11 cellular contexts compared by ENCODE assay signal in the genomic region with DNA sequence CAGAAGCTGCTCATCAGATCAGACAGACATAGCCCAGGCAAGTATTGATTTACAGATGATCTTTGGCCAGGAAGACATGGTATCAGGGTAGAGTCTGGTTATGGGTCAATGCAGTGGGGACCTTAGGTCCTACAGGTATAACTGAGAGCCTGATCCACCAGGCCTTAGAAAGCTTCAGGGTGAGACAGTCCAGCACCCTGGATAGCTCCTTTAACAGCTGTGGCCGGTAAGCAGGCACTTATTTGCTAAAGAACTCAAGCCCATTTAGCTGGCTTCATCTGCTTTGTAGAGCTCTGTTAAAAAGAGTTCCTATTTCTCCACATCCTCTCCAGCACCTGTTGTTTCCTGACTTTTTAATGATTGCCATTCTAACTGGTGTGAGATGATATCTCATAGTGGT. TPM values are rescaled to one million over a fixed set of nuclear protein-coding genes. Genes with fewer than 3 reads are reported as not detected.
A peak's percentile ranks its signal among the peaks of the same experiment; 100 is the strongest.
DNase-seq lines count a peak whose midpoint lies in the region; ATAC-seq and TF ChIP-seq lines count a peak whose summit lies in the region.
"Had no signal": no experiment of that assay in that cellular context is flagged by ENCODE, and none has a peak within 500 bp of the region (broad histone marks: within the 10 kb centered on the region; RNA-seq: fewer than 3 reads in every experiment).

No MANE protein-coding gene starts in this region.

- TF ChIP-seq POLR2A in Peyer's patch (IDR thresholded peaks at IDR 0.05) = no peak

- TF ChIP-seq CTCF in fibroblast of the aortic adventitia (IDR thresholded peaks at IDR 0.05; ENCODE audit: insufficient read depth, low read length) (no peak), upper lobe of right lung (IDR thresholded peaks at IDR 0.05) (no peak), Peyer's patch (IDR thresholded peaks at IDR 0.05) (no peak)

- DNase-seq in stimulated activated CD4-positive, alpha-beta T cell treated with anti-CD3 and anti-CD28 coated beads, Interleukin-15, amount 100 ng/mL, for 24 hours = peak; percentile 6
- no peak for DNase-seq in stimulated activated CD4-positive, alpha-beta T cell treated with anti-CD3 and anti-CD28 coated beads, Interleukin-4, amount 100 ng/mL, for 4 hours
- DNase-seq in SK-N-MC (ENCODE audit: low read depth, low spot score) (peak; percentile 32), fibroblast of the aortic adventitia (ENCODE audit: low read depth) (peak; percentile 70), upper lobe of right lung (no peak), COLO829 (ENCODE audit: low spot score) (no peak), Peyer's patch (no peak)
- DNase-seq: activated CD4-positive, alpha-beta T cell treated with anti-CD3 and anti-CD28 coated beads for 4 hours; cortex of kidney; NCI-H2227 treated with DMSO at 0.1 percent for 48 hours had no signal

- no peak overlapping the region for H3K9ac ChIP-seq in SK-N-MC (ENCODE audit: insufficient read length)

- H3K4me3 ChIP-seq in SK-N-MC = no peak overlapping the region
- no peak overlapping the region for H3K4me3 ChIP-seq in fibroblast of the aortic adventitia (ENCODE audit: low read depth, low read length)
- no peak overlapping the region for H3K4me3 ChIP-seq in upper lobe of right lung
- no peak overlapping the region for H3K4me3 ChIP-seq in Peyer's patch

- peak; percentile 58 for ATAC-seq in upper lobe of right lung
- no peak for ATAC-seq in GM21529 (IDR thresholded peaks at IDR 0.05; ENCODE audit: unreplicated experiment)

- no peaks in the 10 kb centered on the region for H3K4me1 ChIP-seq in upper lobe of right lung
- H3K4me1 ChIP-seq in Peyer's patch = no peaks in the 10 kb centered on the region

- no peaks in the 10 kb centered on the region for H3K9me3 ChIP-seq in SK-N-MC (ENCODE audit: low read depth, low read length)
- H3K9me3 ChIP-seq in upper lobe of right lung = no peaks in the 10 kb centered on the region
- no peaks in the 10 kb centered on the region for H3K9me3 ChIP-seq in Peyer's patch

- H3K27me3 ChIP-seq in upper lobe of right lung (no peaks in the 10 kb centered on the region), Peyer's patch (no peaks in the 10 kb centered on the region)

- intact Hi-C loops in upper lobe of right lung (cut with DNase I) = no loop called here

- H3K27ac ChIP-seq in SK-N-MC (no peak overlapping the region), upper lobe of right lung (no peak overlapping the region), Peyer's patch (no peak overlapping the region)

- H3K36me3 ChIP-seq in SK-N-MC (ENCODE audit: insufficient read depth, low read length) = no peaks in the 10 kb centered on the region
- no peaks in the 10 kb centered on the region for H3K36me3 ChIP-seq in upper lobe of right lung
- H3K36me3 ChIP-seq in Peyer's patch = no peaks in the 10 kb centered on the region

RNA-seq across cellular contexts. Expression of gene ESR1, which starts 39.6 kb away (rescaled TPM):
- total RNA-seq in fibroblast of the aortic adventitia (ENCODE audit: low replicate concordance) (2.7 and 3.4 TPM in 2 replicates), upper lobe of right lung (5.7 TPM), Peyer's patch (1 to 10 TPM in 1 of 4 donors, under 1 TPM in 1, not detected in 2; 0.13 to 7.4 TPM)

Comparison
In these comparisons a context has a peak if more than half of its experiments do, and no peak if none do; other contexts are left out.
1. DNase-seq: peak in stimulated activated CD4-positive, alpha-beta T cell treated with anti-CD3 and anti-CD28 coated beads, Interleukin-15, amount 100 ng/mL, for 24 hours (single experiment), SK-N-MC (single experiment) and fibroblast of the aortic adventitia (single experiment); none in stimulated activated CD4-positive, alpha-beta T cell treated with anti-CD3 and anti-CD28 coated beads, Interleukin-4, amount 100 ng/mL, for 4 hours (0 of 2), upper lobe of right lung (single experiment), COLO829 (single experiment) and Peyer's patch (0 of 3).